In the genomic region with DNA sequence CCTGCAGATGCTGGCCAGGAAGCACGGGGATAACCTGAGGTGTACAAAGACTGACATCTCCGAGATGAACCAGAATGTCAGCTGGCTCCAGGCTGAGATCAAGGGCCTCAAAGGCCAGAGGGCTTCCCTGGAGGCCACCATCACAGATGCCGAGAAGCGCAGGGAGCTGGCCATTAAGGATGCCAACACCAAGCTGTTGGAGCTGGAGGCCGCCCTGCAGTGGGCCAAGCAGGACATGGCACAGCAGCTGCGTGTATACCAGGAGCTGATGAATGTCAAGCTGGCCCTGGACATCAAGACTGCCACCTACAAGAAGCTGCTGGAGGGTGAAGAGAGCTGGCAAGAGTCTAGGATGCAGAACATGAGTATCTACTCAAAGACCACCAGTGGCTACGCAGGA, we compare ENCODE assay signal across 20 cellular contexts.
"Had no signal": no experiment of that assay in that cellular context is flagged by ENCODE, and none has a peak within 500 bp of the region (broad histone marks: within the 10 kb centered on the region; RNA-seq: fewer than 3 reads in every experiment).

No MANE protein-coding gene starts in this region.

- FAIRE-seq: urothelium cell line had no signal

- DNase-seq: stimulated activated CD4-positive, alpha-beta T cell treated with anti-CD3 and anti-CD28 coated beads, Interleukin-2, amount 100 ng/mL, for 48 hours; stimulated activated CD4-positive, alpha-beta T cell treated with anti-CD3 and anti-CD28 coated beads, Interleukin-4, amount 100 ng/mL, for 1 hour; stimulated activated CD4-positive, alpha-beta T cell treated with anti-CD3 and anti-CD28 coated beads, Interleukin-4, amount 100 ng/mL, for 24 hours; stimulated activated CD4-positive, alpha-beta T cell treated with anti-CD3 and anti-CD28 coated beads, Interleukin-4, amount 100 ng/mL, for 4 hours; stimulated activated CD8-positive, alpha-beta memory T cell treated with anti-CD3 and anti-CD28 coated beads, Interleukin-4, amount 100 ng/mL, for 48 hours; stimulated activated naive B cell treated with anti-CD40 and anti-IgM and Interleukin-4, amounts not matched to agents 10 μg/mL and 1 μg/mL and 100 μg/mL, for 72 hours; stimulated activated naive CD4-positive, alpha-beta T cell; stimulated activated naive CD4-positive, alpha-beta T cell treated with Interleukin-2 at 50 U/mL for 16 hours; stimulated activated naive CD8-positive, alpha-beta T cell treated with anti-CD3 and anti-CD28 coated beads, Interleukin-15, amount 100 ng/mL, for 72 hours; stimulated activated naive CD8-positive, alpha-beta T cell treated with anti-CD3 and anti-CD28 coated beads, Interleukin-15, Interleukin-2, amounts not matched to agents 100 U/mL and 50 U/mL, for 24 hours; stomach; substantia nigra; testis; thyroid gland; tibial artery; transverse colon; trophoblast cell; upper lobe of right lung; uterus had no signal
